ENCODE assay signal across 8 cellular contexts in the genomic region with DNA sequence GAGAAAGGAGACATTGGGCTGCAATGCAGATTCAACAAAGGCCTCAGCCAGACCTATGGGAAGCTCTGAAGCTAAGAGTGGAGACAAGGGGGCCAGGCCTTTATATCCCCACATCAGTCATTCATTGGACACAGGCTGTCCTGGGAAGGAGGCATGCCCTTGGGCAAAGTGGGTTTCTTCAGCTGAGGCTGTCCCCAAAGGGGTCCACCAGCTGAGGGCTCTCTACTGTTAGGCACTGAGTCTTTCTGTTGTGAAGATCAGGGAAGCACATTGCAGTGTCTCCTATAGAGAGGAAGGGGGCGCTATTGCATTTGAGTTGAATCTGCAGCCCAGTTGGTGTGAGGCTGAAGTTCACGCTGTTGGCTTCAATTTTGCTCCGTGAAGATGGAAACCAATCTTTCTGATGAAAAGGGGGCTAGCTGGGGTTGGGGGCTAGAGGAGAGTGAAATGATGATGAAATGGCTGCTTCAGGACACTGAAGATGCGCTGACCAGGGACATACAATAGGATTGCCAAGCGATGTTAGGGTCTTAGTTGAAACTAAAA. TPM values are rescaled to one million over a fixed set of nuclear protein-coding genes. Genes with fewer than 3 reads are reported as not detected.
A peak's percentile ranks its signal among the peaks of the same experiment; 100 is the strongest.
DNase-seq lines count a peak whose midpoint lies in the region; ATAC-seq and TF ChIP-seq lines count a peak whose summit lies in the region.

No MANE protein-coding gene starts in this region.

- no peak overlapping the region for H3K4me3 Mint-ChIP-seq in Calu3 (ENCODE audit: low read depth, unreplicated experiment)

- CTCF ChIA-PET in Calu3 (lab: Charles Lee) = interaction anchor here (0.7 to 1.3 kb wide), 3 partner anchors 38 to 192 kb away, joined by 3 read pairs; no protein-coding TSS in a partner anchor

- DNase-seq in Calu3 = peak; percentile 28
- peak; percentile 43 to 70 for DNase-seq in HL-60 (ENCODE audit: low read depth in 1 of 2, low spot score in 1 of 2)
- DNase-seq in NT2/D1 (ENCODE audit: low read depth, low spot score) = peak; percentile 63
- peak; percentile 16 for DNase-seq in activated T-cell treated with anti-CD3 and anti-CD28 coated beads for 24 hours (ENCODE audit: low read depth)
- peak; percentile 57 for DNase-seq in fibroblast of the conjunctiva (ENCODE audit: low read depth)
- no peak for DNase-seq in omental fat pad (ENCODE audit: low spot score)

- no peak overlapping the region for H3K27ac Mint-ChIP-seq in Calu3 (ENCODE audit: unreplicated experiment)

- no peaks in the 10 kb centered on the region for H3K4me1 Mint-ChIP-seq in Calu3 (ENCODE audit: low read depth, unreplicated experiment)

- no TSS peak for BruUV-seq in Calu3 (replicated peaks; lab: Mats Ljungman, UMichigan)

- H3K27ac ChIP-seq in HL-60 (replicated peaks) = no peak overlapping the region

- H3K4me3 ChIP-seq in HL-60 (replicated peaks; ENCODE audit: insufficient read depth, low read length) (no peak overlapping the region), NT2/D1 (ENCODE audit: insufficient read length, low read depth) (no peak overlapping the region)

- no peaks in the 10 kb centered on the region for H3K36me3 ChIP-seq in NT2/D1 (ENCODE audit: insufficient read depth, insufficient read length, low read length)

- no peaks in the 10 kb centered on the region for H3K36me3 Mint-ChIP-seq in Calu3 (ENCODE audit: insufficient read depth, unreplicated experiment)

- ATAC-seq in GM19395 (IDR thresholded peaks at IDR 0.05; ENCODE audit: unreplicated experiment) = peak; percentile 95
- peak; percentile 77 for ATAC-seq in omental fat pad (ENCODE audit: low FRiP score)
- ATAC-seq in GM19452 (IDR thresholded peaks at IDR 0.05; ENCODE audit: unreplicated experiment) = no peak

- H3K27me3 ChIP-seq in HL-60 (ENCODE audit: insufficient read depth, poor library complexity, severe bottlenecking) (no peaks in the 10 kb centered on the region), NT2/D1 (ENCODE audit: insufficient read depth, insufficient read length) (no peaks in the 10 kb centered on the region)

- H3K4me1 ChIP-seq in NT2/D1 (ENCODE audit: insufficient read depth, insufficient read length) = no peaks in the 10 kb centered on the region

- H3K27me3 Mint-ChIP-seq in Calu3 (ENCODE audit: unreplicated experiment) = no peaks in the 10 kb centered on the region

- TF ChIP-seq CTCF in Calu3 (IDR thresholded peaks at IDR 0.05; ENCODE audit: unreplicated experiment) = peak; percentile 64
- TF ChIP-seq CTCF in HL-60 (IDR thresholded peaks at IDR 0.05; ENCODE audit: insufficient read depth, low read length) = peak; percentile 71
- TF ChIP-seq CTCF in omental fat pad (IDR thresholded peaks at IDR 0.05) = peak in 1 of 3 donors; percentile 40

- no peak overlapping the region for H3K9ac ChIP-seq in NT2/D1 (ENCODE audit: insufficient read length, low read depth)

- no peaks in the 10 kb centered on the region for H3K9me3 Mint-ChIP-seq in Calu3 (ENCODE audit: low read depth, unreplicated experiment)

- no peaks in the 10 kb centered on the region for H3K9me3 ChIP-seq in NT2/D1 (ENCODE audit: insufficient read depth, low read length)

- intact Hi-C loops in Calu3 (cut with micrococcal nuclease; ENCODE audit: unreplicated experiment) = loop anchor here (2.0 to 5.0 kb wide), 4 partner anchors 91 to 366 kb away; partner anchors contain the start of gene NKRF

RNA-seq across cellular contexts. Expression of gene SLC25A5, which starts 48.0 kb away (rescaled TPM):
- total RNA-seq in Calu3 (2022) = 396 and 416 TPM in 2 replicates
- 100 to 1,000 TPM; 115 to 215 (median 194) TPM for total RNA-seq in omental fat pad

RNA-seq across cellular contexts. Expression of gene STEEP1, which starts 49.0 kb away (rescaled TPM):
- 30.4 and 36.8 TPM in 2 replicates for total RNA-seq in Calu3 (2022)
- 10 to 100 TPM; 24.0 to 32.0 (median 28.6) TPM for total RNA-seq in omental fat pad

RNA-seq across cellular contexts. Expression of gene UBE2A, which starts 58.1 kb away (rescaled TPM):
- total RNA-seq in Calu3 (2022) (64.2 and 65.0 TPM in 2 replicates), omental fat pad (10 to 100 TPM; 30.3 to 44.0 (median 35.2) TPM)
